1 cellular context compared by ENCODE assay signal in the genomic region with DNA sequence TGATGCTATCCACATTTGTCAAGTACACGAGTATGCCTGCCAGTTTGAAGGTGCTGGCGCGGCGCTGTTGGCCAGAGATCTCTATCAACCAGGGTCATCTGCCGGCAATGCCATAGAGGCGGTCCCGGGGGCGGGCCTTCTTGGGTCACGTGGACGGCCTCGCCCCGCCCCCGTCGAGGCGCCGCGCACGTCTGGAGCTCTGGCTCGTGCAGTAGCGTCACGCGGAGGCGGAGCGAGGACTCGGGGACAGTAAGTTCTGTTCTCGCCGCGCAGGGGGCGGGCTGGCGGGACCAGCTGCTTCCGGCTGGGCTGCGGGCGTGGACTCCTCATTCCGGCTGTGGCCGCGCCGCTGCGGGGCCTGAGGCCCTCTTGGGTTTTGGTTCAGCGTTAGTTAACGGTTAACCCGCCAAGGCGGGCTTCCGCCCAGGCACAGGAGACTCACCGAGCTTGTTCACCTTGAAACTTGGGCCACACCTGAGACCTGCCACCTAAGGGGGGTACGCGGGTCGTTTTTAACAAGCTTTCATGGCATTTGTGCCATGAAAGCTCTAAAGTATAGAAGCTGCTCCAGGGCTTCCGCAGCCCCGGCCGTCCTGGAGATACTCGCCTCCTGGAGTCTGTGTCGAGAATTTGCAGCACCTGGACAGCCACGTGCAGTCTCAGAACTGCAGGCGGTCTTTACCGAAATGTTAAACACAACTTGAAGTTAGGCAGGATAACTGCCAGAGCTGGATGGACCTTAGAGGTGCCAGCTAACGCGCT.
A peak's percentile ranks its signal among the peaks of the same experiment; 100 is the strongest.
TF ChIP-seq lines count a peak whose summit lies in the region.

Gene RFESD, plus strand, starts transcription at position 209 of the 762 bp plus-strand sequence. CDS start 5,495 bp downstream, outside the sequence.

TF ChIP-seq in K562, 482 proteins besides CTCF, POLR2A, EP300 and RAD21 (continued from another document and continues in another):
- TF ChIP-seq ZFP91 (CRISPR knock-in tag; IDR thresholded peaks at IDR 0.05) = no peak
- TF ChIP-seq POLR2G (IDR thresholded peaks at IDR 0.05; ENCODE audit: low read depth, low read length) = peak; percentile 98
- no peak for TF ChIP-seq DNMT1 (IDR thresholded peaks at IDR 0.05)
- no peak for TF ChIP-seq MCM7 (IDR thresholded peaks at IDR 0.05)
- no peak for TF ChIP-seq SRSF7 (optimal IDR thresholded peaks at IDR 0.05; ENCODE audit: low read depth, low read length)
- TF ChIP-seq, protein P1, sequence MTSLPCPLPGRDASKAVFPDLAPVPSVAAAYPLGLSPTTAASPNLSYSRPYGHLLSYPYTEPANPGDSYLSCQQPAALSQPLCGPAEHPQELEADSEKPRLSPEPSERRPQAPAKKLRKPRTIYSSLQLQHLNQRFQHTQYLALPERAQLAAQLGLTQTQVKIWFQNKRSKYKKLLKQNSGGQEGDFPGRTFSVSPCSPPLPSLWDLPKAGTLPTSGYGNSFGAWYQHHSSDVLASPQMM (CRISPR knock-in tag; IDR thresholded peaks at IDR 0.05) = no peak
- TF ChIP-seq NCOA6 (IDR thresholded peaks at IDR 0.05) = no peak
- TF ChIP-seq EZH2 (IDR thresholded peaks at IDR 0.05; ENCODE audit: borderline replicate concordance, low read depth, low read length) = no peak
- TF ChIP-seq ATF2 (CRISPR knock-in tag; IDR thresholded peaks at IDR 0.05) = no peak
- TF ChIP-seq ZBTB1 (CRISPR knock-in tag; IDR thresholded peaks at IDR 0.05; ENCODE audit: borderline replicate concordance, low read depth) = peak; percentile 92
- no peak for TF ChIP-seq STAT6 (CRISPR knock-in tag; IDR thresholded peaks at IDR 0.05)
- TF ChIP-seq MAX (CRISPR knock-in tag; IDR thresholded peaks at IDR 0.05) = peak; percentile 87
- TF ChIP-seq NR2C2 (CRISPR knock-in tag; IDR thresholded peaks at IDR 0.05) = no peak
- peak; percentile 85 for TF ChIP-seq NR2C2 (tag; IDR thresholded peaks at IDR 0.05)
- TF ChIP-seq, protein P2, sequence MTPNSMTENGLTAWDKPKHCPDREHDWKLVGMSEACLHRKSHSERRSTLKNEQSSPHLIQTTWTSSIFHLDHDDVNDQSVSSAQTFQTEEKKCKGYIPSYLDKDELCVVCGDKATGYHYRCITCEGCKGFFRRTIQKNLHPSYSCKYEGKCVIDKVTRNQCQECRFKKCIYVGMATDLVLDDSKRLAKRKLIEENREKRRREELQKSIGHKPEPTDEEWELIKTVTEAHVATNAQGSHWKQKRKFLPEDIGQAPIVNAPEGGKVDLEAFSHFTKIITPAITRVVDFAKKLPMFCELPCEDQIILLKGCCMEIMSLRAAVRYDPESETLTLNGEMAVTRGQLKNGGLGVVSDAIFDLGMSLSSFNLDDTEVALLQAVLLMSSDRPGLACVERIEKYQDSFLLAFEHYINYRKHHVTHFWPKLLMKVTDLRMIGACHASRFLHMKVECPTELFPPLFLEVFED (CRISPR knock-in tag; conservative IDR thresholded peaks at IDR 0.05) = no peak
- no peak; the same call in 1 of the 2 replicates for TF ChIP-seq KAT7 (CRISPR knock-in tag; IDR thresholded peaks at IDR 0.05; ENCODE audit: borderline replicate concordance)
- no peak for TF ChIP-seq MAFF (IDR thresholded peaks at IDR 0.05; ENCODE audit: low read length)
- TF ChIP-seq FIP1L1 (IDR thresholded peaks at IDR 0.05; ENCODE audit: low read depth, low read length, poor library complexity, severe bottlenecking) = peak; percentile 74
- TF ChIP-seq ZBTB11 (CRISPR knock-in tag; IDR thresholded peaks at IDR 0.05) = peak in 1 of 3 experiments; percentile 63; a peak in 1 of 6 replicates
- no peak for TF ChIP-seq ZNF77 (CRISPR knock-in tag; IDR thresholded peaks at IDR 0.05)
- TF ChIP-seq SREBF1 (IDR thresholded peaks at IDR 0.05; ENCODE audit: borderline replicate concordance, low read depth, low read length) = no peak
- TF ChIP-seq NBN (IDR thresholded peaks at IDR 0.05; ENCODE audit: low read depth) = no peak
- no peak for TF ChIP-seq THAP7 (CRISPR knock-in tag; IDR thresholded peaks at IDR 0.05)
- TF ChIP-seq ZNF239 (CRISPR knock-in tag; IDR thresholded peaks at IDR 0.05) = no peak
- no peak; the same call in 1 of the 2 replicates for TF ChIP-seq FOXJ2 (tag; IDR thresholded peaks at IDR 0.05)
- no peak for TF ChIP-seq TCF7L2 (IDR thresholded peaks at IDR 0.05; ENCODE audit: low read depth, low read length)
- no peak for TF ChIP-seq CGGBP1 (CRISPR knock-in tag; IDR thresholded peaks at IDR 0.05)
- no peak; the same call in 1 of the 2 replicates for TF ChIP-seq LCOR (CRISPR knock-in tag; IDR thresholded peaks at IDR 0.05)
- peak; percentile 93 for TF ChIP-seq CREM (IDR thresholded peaks at IDR 0.05; ENCODE audit: low read depth)
- TF ChIP-seq XRCC3 (IDR thresholded peaks at IDR 0.05) = no peak
- TF ChIP-seq KLF13 (tag; IDR thresholded peaks at IDR 0.05; ENCODE audit: borderline replicate concordance, low read depth) = 0 out of 2 replicates have a peak, but pooled peaks have one; percentile 45
- TF ChIP-seq ZNF644 (tag; IDR thresholded peaks at IDR 0.05; ENCODE audit: low read depth) = no peak
- TF ChIP-seq HNRNPK (IDR thresholded peaks at IDR 0.05; ENCODE audit: low read depth, low read length, poor library complexity, severe bottlenecking) = peak; percentile 71
- no peak for TF ChIP-seq HIVEP1 (CRISPR knock-in tag; IDR thresholded peaks at IDR 0.05)
- no peak for TF ChIP-seq ZNF764 (CRISPR knock-in tag; IDR thresholded peaks at IDR 0.05; ENCODE audit: low read depth)
- TF ChIP-seq ELF4 (CRISPR knock-in tag; IDR thresholded peaks at IDR 0.05) = no peak
- TF ChIP-seq, protein P3, sequence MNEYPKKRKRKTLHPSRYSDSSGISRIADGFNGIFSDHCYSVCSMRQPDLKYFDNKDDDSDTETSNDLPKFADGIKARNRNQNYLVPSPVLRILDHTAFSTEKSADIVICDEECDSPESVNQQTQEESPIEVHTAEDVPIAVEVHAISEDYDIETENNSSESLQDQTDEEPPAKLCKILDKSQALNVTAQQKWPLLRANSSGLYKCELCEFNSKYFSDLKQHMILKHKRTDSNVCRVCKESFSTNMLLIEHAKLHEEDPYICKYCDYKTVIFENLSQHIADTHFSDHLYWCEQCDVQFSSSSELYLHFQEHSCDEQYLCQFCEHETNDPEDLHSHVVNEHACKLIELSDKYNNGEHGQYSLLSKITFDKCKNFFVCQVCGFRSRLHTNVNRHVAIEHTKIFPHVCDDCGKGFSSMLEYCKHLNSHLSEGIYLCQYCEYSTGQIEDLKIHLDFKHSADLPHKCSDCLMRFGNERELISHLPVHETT (CRISPR knock-in tag; conservative IDR thresholded peaks at IDR 0.05 in 1 of 2, IDR thresholded peaks at IDR 0.05 in 1 of 2) = 0 out of 4 replicates have a peak, but pooled peaks of 1 of the 2 experiments have one; percentile 17
- TF ChIP-seq ZNF282 (CRISPR knock-in tag; IDR thresholded peaks at IDR 0.05) = no peak
- TF ChIP-seq TGIF2 (CRISPR knock-in tag; IDR thresholded peaks at IDR 0.05) = no peak; the same call in 1 of the 2 replicates
- no peak for TF ChIP-seq IFI16 (CRISPR knock-in tag; IDR thresholded peaks at IDR 0.05)
- TF ChIP-seq EP400 (IDR thresholded peaks at IDR 0.05) = peak; percentile 91
- no peak for TF ChIP-seq NFATC3 (IDR thresholded peaks at IDR 0.05)
- no peak for TF ChIP-seq ZNF408 (CRISPR knock-in tag; IDR thresholded peaks at IDR 0.05; ENCODE audit: low read depth)
- TF ChIP-seq ESRRA (IDR thresholded peaks at IDR 0.05; ENCODE audit: borderline replicate concordance, low read depth) = peak; percentile 44; the same call in 1 of the 2 replicates
- TF ChIP-seq ZBTB43 (CRISPR knock-in tag; IDR thresholded peaks at IDR 0.05) = 0 out of 2 replicates have a peak, but pooled peaks have one; percentile 52
- no peak for TF ChIP-seq MTA1 (IDR thresholded peaks at IDR 0.05; ENCODE audit: borderline replicate concordance)
